In the genomic region with DNA sequence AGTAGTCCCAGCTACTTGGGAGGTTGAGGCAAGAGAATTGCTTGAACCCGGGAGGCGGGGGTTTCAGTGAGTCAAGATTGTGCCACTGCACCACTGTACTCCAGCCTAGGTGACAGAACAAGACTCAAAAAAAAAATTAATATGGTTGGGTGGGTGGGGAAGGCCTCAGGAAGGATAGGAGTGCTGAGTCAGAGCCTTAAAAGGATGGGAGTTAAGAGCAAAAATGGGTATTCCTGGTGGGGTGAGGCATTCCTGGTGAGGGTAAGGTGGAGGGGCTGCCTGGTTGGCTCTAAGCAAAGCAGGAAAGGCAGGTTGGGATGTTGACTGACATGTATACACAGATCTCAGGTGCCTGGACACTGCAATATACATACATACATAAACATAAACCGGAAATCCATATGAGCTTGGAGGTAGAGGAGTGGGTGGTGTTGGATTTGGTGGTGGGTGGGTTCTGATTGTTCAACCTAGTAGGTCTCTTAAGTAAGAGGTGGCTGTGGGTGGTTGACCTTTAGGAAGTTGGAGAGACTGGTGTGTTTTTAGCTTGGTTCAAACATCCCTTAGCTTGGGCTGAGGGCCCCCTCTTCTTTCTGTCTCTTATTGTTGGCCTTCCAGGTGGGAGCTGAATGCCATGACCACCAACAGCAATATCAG, we compare ENCODE assay signal across 1 cellular context.
TF ChIP-seq lines count a peak whose summit lies in the region.

No MANE protein-coding gene starts in this region.

TF ChIP-seq in GM23338, 12 proteins besides CTCF, POLR2A, EP300 and RAD21 (continued from another document):
- TF ChIP-seq, protein P1, sequence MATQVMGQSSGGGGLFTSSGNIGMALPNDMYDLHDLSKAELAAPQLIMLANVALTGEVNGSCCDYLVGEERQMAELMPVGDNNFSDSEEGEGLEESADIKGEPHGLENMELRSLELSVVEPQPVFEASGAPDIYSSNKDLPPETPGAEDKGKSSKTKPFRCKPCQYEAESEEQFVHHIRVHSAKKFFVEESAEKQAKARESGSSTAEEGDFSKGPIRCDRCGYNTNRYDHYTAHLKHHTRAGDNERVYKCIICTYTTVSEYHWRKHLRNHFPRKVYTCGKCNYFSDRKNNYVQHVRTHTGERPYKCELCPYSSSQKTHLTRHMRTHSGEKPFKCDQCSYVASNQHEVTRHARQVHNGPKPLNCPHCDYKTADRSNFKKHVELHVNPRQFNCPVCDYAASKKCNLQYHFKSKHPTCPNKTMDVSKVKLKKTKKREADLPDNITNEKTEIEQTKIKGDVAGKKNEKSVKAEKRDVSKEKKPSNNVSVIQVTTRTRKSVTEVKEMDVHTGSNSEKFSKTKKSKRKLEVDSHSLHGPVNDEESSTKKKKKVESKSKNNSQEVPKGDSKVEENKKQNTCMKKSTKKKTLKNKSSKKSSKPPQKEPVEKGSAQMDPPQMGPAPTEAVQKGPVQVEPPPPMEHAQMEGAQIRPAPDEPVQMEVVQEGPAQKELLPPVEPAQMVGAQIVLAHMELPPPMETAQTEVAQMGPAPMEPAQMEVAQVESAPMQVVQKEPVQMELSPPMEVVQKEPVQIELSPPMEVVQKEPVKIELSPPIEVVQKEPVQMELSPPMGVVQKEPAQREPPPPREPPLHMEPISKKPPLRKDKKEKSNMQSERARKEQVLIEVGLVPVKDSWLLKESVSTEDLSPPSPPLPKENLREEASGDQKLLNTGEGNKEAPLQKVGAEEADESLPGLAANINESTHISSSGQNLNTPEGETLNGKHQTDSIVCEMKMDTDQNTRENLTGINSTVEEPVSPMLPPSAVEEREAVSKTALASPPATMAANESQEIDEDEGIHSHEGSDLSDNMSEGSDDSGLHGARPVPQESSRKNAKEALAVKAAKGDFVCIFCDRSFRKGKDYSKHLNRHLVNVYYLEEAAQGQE (IDR thresholded peaks at IDR 0.05; ENCODE audit: unreplicated experiment): no peak
- TF ChIP-seq ZNF114 (CRISPR knock-in tag; IDR thresholded peaks at IDR 0.05) (no peak), ZNF331 (CRISPR knock-in tag; IDR thresholded peaks at IDR 0.05; ENCODE audit: low read depth) (no peak), POLR2AphosphoS5 (IDR thresholded peaks at IDR 0.05; ENCODE audit: low read depth) (no peak), NANOG (IDR thresholded peaks at IDR 0.05; ENCODE audit: borderline replicate concordance) (no peak), EZH2 (IDR thresholded peaks at IDR 0.05; ENCODE audit: low read depth, unreplicated experiment) (no peak), EZH2phosphoT487 (IDR thresholded peaks at IDR 0.05; ENCODE audit: unreplicated experiment) (no peak)
- TF ChIP-seq, protein P2, sequence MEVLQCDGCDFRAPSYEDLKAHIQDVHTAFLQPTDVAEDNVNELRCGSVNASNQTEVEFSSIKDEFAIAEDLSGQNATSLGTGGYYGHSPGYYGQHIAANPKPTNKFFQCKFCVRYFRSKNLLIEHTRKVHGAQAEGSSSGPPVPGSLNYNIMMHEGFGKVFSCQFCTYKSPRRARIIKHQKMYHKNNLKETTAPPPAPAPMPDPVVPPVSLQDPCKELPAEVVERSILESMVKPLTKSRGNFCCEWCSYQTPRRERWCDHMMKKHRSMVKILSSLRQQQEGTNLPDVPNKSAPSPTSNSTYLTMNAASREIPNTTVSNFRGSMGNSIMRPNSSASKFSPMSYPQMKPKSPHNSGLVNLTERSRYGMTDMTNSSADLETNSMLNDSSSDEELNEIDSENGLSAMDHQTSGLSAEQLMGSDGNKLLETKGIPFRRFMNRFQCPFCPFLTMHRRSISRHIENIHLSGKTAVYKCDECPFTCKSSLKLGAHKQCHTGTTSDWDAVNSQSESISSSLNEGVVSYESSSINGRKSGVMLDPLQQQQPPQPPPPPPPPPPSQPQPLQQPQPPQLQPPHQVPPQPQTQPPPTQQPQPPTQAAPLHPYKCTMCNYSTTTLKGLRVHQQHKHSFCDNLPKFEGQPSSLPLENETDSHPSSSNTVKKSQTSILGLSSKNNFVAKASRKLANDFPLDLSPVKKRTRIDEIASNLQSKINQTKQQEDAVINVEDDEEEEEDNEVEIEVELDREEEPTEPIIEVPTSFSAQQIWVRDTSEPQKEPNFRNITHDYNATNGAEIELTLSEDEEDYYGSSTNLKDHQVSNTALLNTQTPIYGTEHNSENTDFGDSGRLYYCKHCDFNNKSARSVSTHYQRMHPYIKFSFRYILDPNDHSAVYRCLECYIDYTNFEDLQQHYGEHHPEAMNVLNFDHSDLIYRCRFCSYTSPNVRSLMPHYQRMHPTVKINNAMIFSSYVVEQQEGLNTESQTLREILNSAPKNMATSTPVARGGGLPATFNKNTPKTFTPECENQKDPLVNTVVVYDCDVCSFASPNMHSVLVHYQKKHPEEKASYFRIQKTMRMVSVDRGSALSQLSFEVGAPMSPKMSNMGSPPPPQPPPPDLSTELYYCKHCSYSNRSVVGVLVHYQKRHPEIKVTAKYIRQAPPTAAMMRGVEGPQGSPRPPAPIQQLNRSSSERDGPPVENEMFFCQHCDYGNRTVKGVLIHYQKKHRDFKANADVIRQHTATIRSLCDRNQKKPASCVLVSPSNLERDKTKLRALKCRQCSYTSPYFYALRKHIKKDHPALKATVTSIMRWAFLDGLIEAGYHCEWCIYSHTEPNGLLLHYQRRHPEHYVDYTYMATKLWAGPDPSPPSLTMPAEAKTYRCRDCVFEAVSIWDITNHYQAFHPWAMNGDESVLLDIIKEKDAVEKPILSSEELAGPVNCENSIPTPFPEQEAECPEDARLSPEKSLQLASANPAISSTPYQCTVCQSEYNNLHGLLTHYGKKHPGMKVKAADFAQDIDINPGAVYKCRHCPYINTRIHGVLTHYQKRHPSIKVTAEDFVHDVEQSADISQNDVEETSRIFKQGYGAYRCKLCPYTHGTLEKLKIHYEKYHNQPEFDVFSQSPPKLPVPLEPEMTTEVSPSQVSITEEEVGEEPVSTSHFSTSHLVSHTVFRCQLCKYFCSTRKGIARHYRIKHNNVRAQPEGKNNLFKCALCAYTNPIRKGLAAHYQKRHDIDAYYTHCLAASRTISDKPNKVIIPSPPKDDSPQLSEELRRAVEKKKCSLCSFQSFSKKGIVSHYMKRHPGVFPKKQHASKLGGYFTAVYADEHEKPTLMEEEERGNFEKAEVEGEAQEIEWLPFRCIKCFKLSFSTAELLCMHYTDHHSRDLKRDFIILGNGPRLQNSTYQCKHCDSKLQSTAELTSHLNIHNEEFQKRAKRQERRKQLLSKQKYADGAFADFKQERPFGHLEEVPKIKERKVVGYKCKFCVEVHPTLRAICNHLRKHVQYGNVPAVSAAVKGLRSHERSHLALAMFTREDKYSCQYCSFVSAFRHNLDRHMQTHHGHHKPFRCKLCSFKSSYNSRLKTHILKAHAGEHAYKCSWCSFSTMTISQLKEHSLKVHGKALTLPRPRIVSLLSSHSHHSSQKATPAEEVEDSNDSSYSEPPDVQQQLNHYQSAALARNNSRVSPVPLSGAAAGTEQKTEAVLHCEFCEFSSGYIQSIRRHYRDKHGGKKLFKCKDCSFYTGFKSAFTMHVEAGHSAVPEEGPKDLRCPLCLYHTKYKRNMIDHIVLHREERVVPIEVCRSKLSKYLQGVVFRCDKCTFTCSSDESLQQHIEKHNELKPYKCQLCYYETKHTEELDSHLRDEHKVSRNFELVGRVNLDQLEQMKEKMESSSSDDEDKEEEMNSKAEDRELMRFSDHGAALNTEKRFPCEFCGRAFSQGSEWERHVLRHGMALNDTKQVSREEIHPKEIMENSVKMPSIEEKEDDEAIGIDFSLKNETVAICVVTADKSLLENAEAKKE (CRISPR knock-in tag; IDR thresholded peaks at IDR 0.05): no peak
- TF ChIP-seq, protein P3, sequence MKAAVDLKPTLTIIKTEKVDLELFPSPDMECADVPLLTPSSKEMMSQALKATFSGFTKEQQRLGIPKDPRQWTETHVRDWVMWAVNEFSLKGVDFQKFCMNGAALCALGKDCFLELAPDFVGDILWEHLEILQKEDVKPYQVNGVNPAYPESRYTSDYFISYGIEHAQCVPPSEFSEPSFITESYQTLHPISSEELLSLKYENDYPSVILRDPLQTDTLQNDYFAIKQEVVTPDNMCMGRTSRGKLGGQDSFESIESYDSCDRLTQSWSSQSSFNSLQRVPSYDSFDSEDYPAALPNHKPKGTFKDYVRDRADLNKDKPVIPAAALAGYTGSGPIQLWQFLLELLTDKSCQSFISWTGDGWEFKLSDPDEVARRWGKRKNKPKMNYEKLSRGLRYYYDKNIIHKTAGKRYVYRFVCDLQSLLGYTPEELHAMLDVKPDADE (IDR thresholded peaks at IDR 0.05): no peak
TF ChIP-seq in GM23338: peak in this region for 0.
